Comparison of ENCODE assay signal across 8 cellular contexts in genomic region chr12:6614513-6615177, GRCh38. TPM values are rescaled to one million over a fixed set of nuclear protein-coding genes. Genes with fewer than 3 reads are reported as not detected.
DNase-seq lines count a peak whose midpoint lies in the region; ATAC-seq and TF ChIP-seq lines count a peak whose summit lies in the region.

No MANE protein-coding gene starts in this region.

- no peak for DNase-seq in activated CD4-positive, alpha-beta memory T cell treated with anti-CD3 and anti-CD28 coated beads for 36 hours
- no peak for DNase-seq in activated CD4-positive, alpha-beta memory T cell treated with anti-CD3 and anti-CD28 coated beads, Interleukin-2, amount 10 ng/mL, durations not matched to agents 7 days and 5 days
- no peak for DNase-seq in astrocyte of the cerebellum (ENCODE audit: low read depth)
- no peak for DNase-seq in right lobe of liver
- DNase-seq in tibial artery, result no peak
- DNase-seq in iPS-NIHi11 (ENCODE audit: low spot score), result no peak
- DNase-seq in mesenteric fat pad (ENCODE audit: low spot score), result no peak
- no peak for DNase-seq in NCI-H1092 treated with DMSO at 0.1 percent for 48 hours (lab: John Stamatoyannopoulos, UW)

- H3K27ac ChIP-seq in right lobe of liver (peak overlapping the region; percentile 47 to 80 (median 47)), tibial artery (peak overlapping the region; percentile 92 to 98)

- H3K36me3 Mint-ChIP-seq in activated CD4-positive, alpha-beta memory T cell treated with anti-CD3 and anti-CD28 coated beads for 36 hours, result no peaks in the 10 kb centered on the region
- H3K36me3 Mint-ChIP-seq in activated CD4-positive, alpha-beta memory T cell treated with anti-CD3 and anti-CD28 coated beads, Interleukin-2, amount 10 ng/mL, durations not matched to agents 7 days and 5 days (ENCODE audit: low read depth), result no peaks in the 10 kb centered on the region

- H3K4me1 Mint-ChIP-seq in activated CD4-positive, alpha-beta memory T cell treated with anti-CD3 and anti-CD28 coated beads for 36 hours (ENCODE audit: low read depth), result peaks cover 38% of the 10 kb centered on the region
- peaks cover 46% of the 10 kb centered on the region for H3K4me1 Mint-ChIP-seq in activated CD4-positive, alpha-beta memory T cell treated with anti-CD3 and anti-CD28 coated beads, Interleukin-2, amount 10 ng/mL, durations not matched to agents 7 days and 5 days

- CTCF ChIA-PET in activated CD4-positive, alpha-beta memory T cell treated with anti-CD3 and anti-CD28 coated beads for 36 hours (lab: Charles Lee), result interaction anchor here (1.2 to 2.4 kb wide), 4 partner anchors 10 to 138 kb away, joined by 3 to 10 read pairs (median 4); partner anchors contain the start of gene MLF2
- CTCF ChIA-PET in activated CD4-positive, alpha-beta memory T cell treated with anti-CD3 and anti-CD28 coated beads, Interleukin-2, amount 10 ng/mL, durations not matched to agents 7 days and 5 days (lab: Charles Lee), result interaction anchor here (0.9 to 1.1 kb wide), 3 partner anchors 9 to 70 kb away, joined by 3 read pairs; no protein-coding TSS in a partner anchor

- H3K9me3 Mint-ChIP-seq in activated CD4-positive, alpha-beta memory T cell treated with anti-CD3 and anti-CD28 coated beads for 36 hours, result no peaks in the 10 kb centered on the region
- H3K9me3 Mint-ChIP-seq in activated CD4-positive, alpha-beta memory T cell treated with anti-CD3 and anti-CD28 coated beads, Interleukin-2, amount 10 ng/mL, durations not matched to agents 7 days and 5 days, result no peaks in the 10 kb centered on the region

- H3K4me1 ChIP-seq in right lobe of liver (peaks cover 0 to 20% (median 7%) of the 10 kb centered on the region in 4 donors), tibial artery (peaks cover 0 to 36% (median 28%) of the 10 kb centered on the region in 4 donors)

- H3K9me3 ChIP-seq in right lobe of liver, result no peaks in the 10 kb centered on the region
- no peaks in the 10 kb centered on the region for H3K9me3 ChIP-seq in tibial artery

- in situ Hi-C loops in astrocyte of the cerebellum (cut with HindIII; ENCODE audit: low sequenced_read_pairs), result no loop called here

- no peaks in the 10 kb centered on the region for H3K36me3 ChIP-seq in right lobe of liver
- no peaks in the 10 kb centered on the region for H3K36me3 ChIP-seq in tibial artery

- TF ChIP-seq CTCF in astrocyte of the cerebellum (IDR thresholded peaks at IDR 0.05; ENCODE audit: low read depth, low read length, missing control alignments) (peak; percentile 24), right lobe of liver (IDR thresholded peaks at IDR 0.05) (no peak), tibial artery (IDR thresholded peaks at IDR 0.05) (no peak)

- no peaks in the 10 kb centered on the region for H3K27me3 Mint-ChIP-seq in activated CD4-positive, alpha-beta memory T cell treated with anti-CD3 and anti-CD28 coated beads for 36 hours
- H3K27me3 Mint-ChIP-seq in activated CD4-positive, alpha-beta memory T cell treated with anti-CD3 and anti-CD28 coated beads, Interleukin-2, amount 10 ng/mL, durations not matched to agents 7 days and 5 days, result no peaks in the 10 kb centered on the region

- no peak for TF ChIP-seq POLR2A in right lobe of liver (IDR thresholded peaks at IDR 0.05)

- H3K4me3 Mint-ChIP-seq in activated CD4-positive, alpha-beta memory T cell treated with anti-CD3 and anti-CD28 coated beads for 36 hours, result no peak overlapping the region
- no peak overlapping the region for H3K4me3 Mint-ChIP-seq in activated CD4-positive, alpha-beta memory T cell treated with anti-CD3 and anti-CD28 coated beads, Interleukin-2, amount 10 ng/mL, durations not matched to agents 7 days and 5 days

- no peaks in the 10 kb centered on the region for H3K27me3 ChIP-seq in right lobe of liver
- H3K27me3 ChIP-seq in tibial artery, result peaks cover 0 to 2% of the 10 kb centered on the region in 2 donors

- ATAC-seq in right lobe of liver, result peak in 3 of 4 donors; percentile 8 to 13 (median 10)

- intact Hi-C loops in activated CD4-positive, alpha-beta memory T cell treated with anti-CD3 and anti-CD28 coated beads for 36 hours (cut with micrococcal nuclease), result loop anchor here (5.0 kb wide), 1 partner anchor 213 kb away; the partner anchor contains the start of gene P3H3
- intact Hi-C loops in right lobe of liver (cut with DNase I), result no loop called here
- intact Hi-C loops in tibial artery (cut with DNase I; ENCODE audit: low total_unique reads), result loop anchor here (2.0 to 10.0 kb wide), 4 partner anchors 50 to 238 kb away; partner anchors contain the start of genes CDCA3, ING4, LAG3 and USP5

- POLR2A ChIA-PET in activated CD4-positive, alpha-beta memory T cell treated with anti-CD3 and anti-CD28 coated beads for 36 hours (lab: Charles Lee), result interaction anchor here (2.2 kb wide), 1 partner anchor 8 kb away, joined by 5 read pairs; no protein-coding TSS in a partner anchor
- POLR2A ChIA-PET in activated CD4-positive, alpha-beta memory T cell treated with anti-CD3 and anti-CD28 coated beads, Interleukin-2, amount 10 ng/mL, durations not matched to agents 7 days and 5 days (lab: Charles Lee), result interaction anchor here (0.6 to 2.5 kb wide), 6 partner anchors 8 to 158 kb away, joined by 3 to 14 read pairs (median 4); partner anchors contain the start of genes COPS7A and ZNF384

- H3K4me3 ChIP-seq in astrocyte of the cerebellum (ENCODE audit: low read depth, low read length), result no peak overlapping the region
- no peak overlapping the region for H3K4me3 ChIP-seq in right lobe of liver
- no peak overlapping the region for H3K4me3 ChIP-seq in tibial artery

- 47% methylated on average over 6 of the region's 7 CpGs for WGBS in right lobe of liver (ENCODE audit: insufficient coverage, low coverage, low lambda C conversion rate, missing lambda C conversion rate)

- H3K27ac Mint-ChIP-seq in activated CD4-positive, alpha-beta memory T cell treated with anti-CD3 and anti-CD28 coated beads for 36 hours, result peak overlapping the region; percentile 38
- no peak overlapping the region for H3K27ac Mint-ChIP-seq in activated CD4-positive, alpha-beta memory T cell treated with anti-CD3 and anti-CD28 coated beads, Interleukin-2, amount 10 ng/mL, durations not matched to agents 7 days and 5 days

RNA-seq across cellular contexts. Expression of gene CHD4, which starts 7.5 kb away (rescaled TPM):
- 100 to 1,000 TPM; 302 to 305 TPM for total RNA-seq in activated CD4-positive, alpha-beta memory T cell treated with anti-CD3 and anti-CD28 coated beads for 36 hours
- 100 to 1,000 TPM; 223 to 234 TPM for total RNA-seq in activated CD4-positive, alpha-beta memory T cell treated with anti-CD3 and anti-CD28 coated beads, Interleukin-2, amount 10 ng/mL, durations not matched to agents 7 days and 5 days
- total RNA-seq in right lobe of liver (100 to 1,000 TPM in 1 of 6 experiments, 10 to 100 TPM in 5; 66.7 to 102 (median 82.3) TPM), mesenteric fat pad (218 TPM)

RNA-seq across cellular contexts. Expression of gene LPAR5, which starts 21.1 kb away (rescaled TPM):
- 1 to 10 TPM; 4.7 to 4.8 TPM for total RNA-seq in activated CD4-positive, alpha-beta memory T cell treated with anti-CD3 and anti-CD28 coated beads for 36 hours
- total RNA-seq in activated CD4-positive, alpha-beta memory T cell treated with anti-CD3 and anti-CD28 coated beads, Interleukin-2, amount 10 ng/mL, durations not matched to agents 7 days and 5 days, result 1 to 10 TPM; 7.8 to 8.0 TPM
- total RNA-seq in right lobe of liver (1 to 10 TPM in 1 of 6 experiments, under 1 TPM in 5; 0.31 to 1.5 (median 0.78) TPM), mesenteric fat pad (2.5 TPM)

RNA-seq across cellular contexts. Expression of gene ACRBP, which starts 32.6 kb away (rescaled TPM):
- total RNA-seq in activated CD4-positive, alpha-beta memory T cell treated with anti-CD3 and anti-CD28 coated beads for 36 hours, result 1 to 10 TPM in 1 of 2 experiments, under 1 TPM in 1; 0.63 to 1.2 TPM
- total RNA-seq in activated CD4-positive, alpha-beta memory T cell treated with anti-CD3 and anti-CD28 coated beads, Interleukin-2, amount 10 ng/mL, durations not matched to agents 7 days and 5 days, result 1 to 10 TPM; 1.8 TPM
- total RNA-seq in right lobe of liver (1 to 10 TPM in 4 of 6 experiments, under 1 TPM in 1, not detected in 1; 0.95 to 3.3 (median 1.7) TPM), mesenteric fat pad (2.5 TPM)

RNA-seq across cellular contexts. Expression of gene NOP2, which starts 46.6 kb away (rescaled TPM):
- 10 to 100 TPM; 74.9 to 82.2 TPM for total RNA-seq in activated CD4-positive, alpha-beta memory T cell treated with anti-CD3 and anti-CD28 coated beads for 36 hours
- total RNA-seq in activated CD4-positive, alpha-beta memory T cell treated with anti-CD3 and anti-CD28 coated beads, Interleukin-2, amount 10 ng/mL, durations not matched to agents 7 days and 5 days, result 10 to 100 TPM; 46.5 to 50.9 TPM
- total RNA-seq in right lobe of liver (10 to 100 TPM; 12.6 to 20.1 (median 18.5) TPM), mesenteric fat pad (56.0 TPM)

RNA-seq across cellular contexts. Expression of gene ING4, which starts 48.3 kb away (rescaled TPM):
- 10 to 100 TPM; 13.8 to 15.2 TPM for total RNA-seq in activated CD4-positive, alpha-beta memory T cell treated with anti-CD3 and anti-CD28 coated beads for 36 hours
- total RNA-seq in activated CD4-positive, alpha-beta memory T cell treated with anti-CD3 and anti-CD28 coated beads, Interleukin-2, amount 10 ng/mL, durations not matched to agents 7 days and 5 days, result 10 to 100 TPM; 32.2 to 33.8 TPM
- total RNA-seq in right lobe of liver (10 to 100 TPM; 10.6 to 20.0 (median 17.0) TPM), mesenteric fat pad (16.7 TPM)

Comparison
In these comparisons a context has a peak if more than half of its experiments do, and no peak if none do; other contexts are left out.
1. intact Hi-C loops: an anchor here in activated CD4-positive, alpha-beta memory T cell treated with anti-CD3 and anti-CD28 coated beads for 36 hours (5.0 kb wide) and tibial artery (2.0 to 10.0 kb wide); none called in right lobe of liver.